Comparison of ENCODE assay signal across 9 cellular contexts in the genomic region with DNA sequence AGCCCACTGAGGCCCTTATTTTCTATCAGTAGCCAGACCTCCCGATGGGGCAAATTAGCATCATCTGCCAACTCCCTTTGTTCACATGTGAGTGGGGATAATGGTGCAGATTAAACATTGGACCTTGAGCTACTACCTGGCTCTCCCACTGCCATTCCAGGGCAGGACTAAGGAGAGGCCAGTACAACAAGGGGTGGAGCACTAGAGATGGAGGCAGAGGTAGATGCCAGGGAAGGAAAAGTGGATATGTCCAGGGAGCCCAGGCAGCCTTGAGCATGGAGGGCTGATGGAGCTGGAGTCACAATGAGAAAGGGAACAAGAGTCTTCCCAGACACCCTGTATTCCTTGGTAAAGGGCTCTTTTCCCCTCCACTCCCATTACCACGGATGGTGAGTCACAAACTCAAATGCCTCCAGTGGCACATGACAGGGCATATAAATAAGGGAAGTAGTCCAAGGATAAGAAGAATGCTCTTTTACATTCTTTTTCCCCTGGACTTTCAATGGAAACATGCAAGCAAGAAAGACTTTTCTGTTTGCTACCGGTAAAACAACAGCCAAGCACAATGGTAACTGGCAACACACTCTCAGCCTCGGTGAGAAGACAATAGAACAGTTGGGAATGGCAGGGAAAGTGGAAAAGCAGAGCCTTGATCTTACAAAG. TPM values are rescaled to one million over a fixed set of nuclear protein-coding genes. Genes with fewer than 3 reads are reported as not detected.
A peak's percentile ranks its signal among the peaks of the same experiment; 100 is the strongest.
DNase-seq lines count a peak whose midpoint lies in the region; ATAC-seq lines count a peak whose summit lies in the region.
"Had no signal": no experiment of that assay in that cellular context is flagged by ENCODE, and none has a peak within 500 bp of the region (broad histone marks: within the 10 kb centered on the region; RNA-seq: fewer than 3 reads in every experiment).

No MANE protein-coding gene starts in this region.

- H3K9me3 ChIP-seq in SJSA1 (replicated peaks): no peaks in the 10 kb centered on the region

- peak overlapping the region; percentile 70 for H3K27ac ChIP-seq in SJSA1

- no peaks in the 10 kb centered on the region for H3K27me3 ChIP-seq in SJSA1 (replicated peaks)

- H3K36me3 ChIP-seq in SJSA1: peaks cover 60% of the 10 kb centered on the region

- peak; percentile 26 for DNase-seq in NCI-H2227 (lab: John Stamatoyannopoulos, UW; ENCODE audit: unreplicated experiment)
- no peak for DNase-seq in NCI-H2227 treated with DMSO at 0.1 percent for 48 hours (lab: John Stamatoyannopoulos, UW)
- peak; percentile 57 to 69 for DNase-seq in SJSA1 (ENCODE audit: low read depth in 1 of 2, low spot score in 2 of 2)
- peak; percentile 65 for DNase-seq in fibroblast of peridontal ligament (ENCODE audit: extremely low read depth)
- DNase-seq in renal cortical epithelial cell (ENCODE audit: low read depth): peak; percentile 81
- no peak for DNase-seq in DMS 273 (lab: John Stamatoyannopoulos, UW; ENCODE audit: unreplicated experiment)
- DNase-seq: NCI-H1436 treated with DMSO at 0.1 percent for 48 hours had no signal

- ATAC-seq in GM18519 (IDR thresholded peaks at IDR 0.05; ENCODE audit: low FRiP score, unreplicated experiment) (no peak), GM19023 (IDR thresholded peaks at IDR 0.05; ENCODE audit: unreplicated experiment) (no peak)

- H3K4me1 ChIP-seq in SJSA1 (replicated peaks): peaks cover 13% of the 10 kb centered on the region

- no peak overlapping the region for H3K4me3 ChIP-seq in SJSA1

RNA-seq across cellular contexts. Expression of a gene that starts 16.8 kb away (rescaled TPM):
- 45.0 and 57.2 TPM in 2 replicates for total RNA-seq in SJSA1 (2014; rRNA removed; shearing (Covaris generic))
- total RNA-seq in renal cortical epithelial cell: 71.1 and 77.3 TPM in 2 replicates

Comparison
In these comparisons a context has a peak if more than half of its experiments do, and no peak if none do; other contexts are left out.
1. DNase-seq: peak in NCI-H2227 (single experiment), SJSA1 (2 of 2), fibroblast of peridontal ligament (single experiment) and renal cortical epithelial cell (single experiment); none in NCI-H2227 treated with DMSO at 0.1 percent for 48 hours (single experiment) and DMS 273 (single experiment).